In genomic region chr2:126700073-126700581, GRCh38 we compare ENCODE assay signal across 16 cellular contexts. TPM values are rescaled to one million over a fixed set of nuclear protein-coding genes. Genes with fewer than 3 reads are reported as not detected.
DNase-seq lines count a peak whose midpoint lies in the region; ATAC-seq and TF ChIP-seq lines count a peak whose summit lies in the region.
"Had no signal": no experiment of that assay in that cellular context is flagged by ENCODE, and none has a peak within 500 bp of the region (broad histone marks: within the 10 kb centered on the region; RNA-seq: fewer than 3 reads in every experiment).

No MANE protein-coding gene starts in this region.

- H3K4me1 Mint-ChIP-seq in activated naive CD4-positive, alpha-beta T cell treated with anti-CD3 and anti-CD28 coated beads, Interleukin-2, amount 50 U/mL, for 24 hours, result peaks cover 19% of the 10 kb centered on the region
- peaks cover 24% of the 10 kb centered on the region for H3K4me1 Mint-ChIP-seq in type B pancreatic cell (ENCODE audit: unreplicated experiment)
- H3K4me1 Mint-ChIP-seq in activated naive CD8-positive, alpha-beta T cell treated with anti-CD3 and anti-CD28 coated beads, Interleukin-2, amount 50 U/mL, for 24 hours, result peaks cover 6% of the 10 kb centered on the region

- H3K27me3 Mint-ChIP-seq in activated naive CD4-positive, alpha-beta T cell treated with anti-CD3 and anti-CD28 coated beads, Interleukin-2, amount 50 U/mL, for 24 hours, result no peaks in the 10 kb centered on the region
- H3K27me3 Mint-ChIP-seq in type B pancreatic cell, result peaks cover 2% of the 10 kb centered on the region
- H3K27me3 Mint-ChIP-seq in activated naive CD8-positive, alpha-beta T cell treated with anti-CD3 and anti-CD28 coated beads, Interleukin-2, amount 50 U/mL, for 24 hours, result no peaks in the 10 kb centered on the region
- H3K27me3 Mint-ChIP-seq: activated naive CD8-positive, alpha-beta T cell; dendritic cell treated with granulocyte-macrophage colony-stimulating factor and Interleukin-4, amounts not matched to agents 40 ng/mL and 50 ng/mL, for 4 days had no signal

- DNase-seq in activated naive CD4-positive, alpha-beta T cell treated with anti-CD3 and anti-CD28 coated beads, Interleukin-2, amount 50 U/mL, for 16 hours, result no peak
- DNase-seq in astrocyte of the spinal cord (ENCODE audit: low read depth, low spot score) (peak; percentile 75), islet precursor cell (peak; percentile 20), type B pancreatic cell (ENCODE audit: extremely low spot score, unreplicated experiment) (no peak), SKM-1 (lab: John Stamatoyannopoulos, UW; ENCODE audit: unreplicated experiment) (no peak), glomerular visceral epithelial cell (ENCODE audit: extremely low spot score) (no peak)
- no peak for DNase-seq in activated naive CD8-positive, alpha-beta T cell treated with anti-CD3 and anti-CD28 coated beads, Interleukin-2, amount 50 U/mL, for 24 hours
- DNase-seq: activated CD8-positive, alpha-beta memory T cell treated with anti-CD3 and anti-CD28 coated beads for 24 hours; KBM-7; nucleus accumbens; stimulated activated CD8-positive, alpha-beta memory T cell treated with anti-CD3 and anti-CD28 coated beads, Interleukin-4, amount 100 ng/mL, for 48 hours had no signal

- H3K9me3 Mint-ChIP-seq in activated naive CD4-positive, alpha-beta T cell treated with anti-CD3 and anti-CD28 coated beads, Interleukin-2, amount 50 U/mL, for 24 hours, result no peaks in the 10 kb centered on the region
- H3K9me3 Mint-ChIP-seq in type B pancreatic cell, result peaks cover 5% of the 10 kb centered on the region
- H3K9me3 Mint-ChIP-seq in activated naive CD8-positive, alpha-beta T cell treated with anti-CD3 and anti-CD28 coated beads, Interleukin-2, amount 50 U/mL, for 24 hours, result no peaks in the 10 kb centered on the region
- H3K9me3 Mint-ChIP-seq: dendritic cell treated with granulocyte-macrophage colony-stimulating factor and Interleukin-4, amounts not matched to agents 40 ng/mL and 50 ng/mL, for 4 days had no signal

- peaks cover 9% of the 10 kb centered on the region for H3K36me3 Mint-ChIP-seq in activated naive CD4-positive, alpha-beta T cell treated with anti-CD3 and anti-CD28 coated beads, Interleukin-2, amount 50 U/mL, for 24 hours
- H3K36me3 Mint-ChIP-seq in type B pancreatic cell, result peaks cover 21% of the 10 kb centered on the region
- H3K36me3 Mint-ChIP-seq in activated naive CD8-positive, alpha-beta T cell treated with anti-CD3 and anti-CD28 coated beads, Interleukin-2, amount 50 U/mL, for 24 hours (ENCODE audit: low read depth), result peaks cover 28% of the 10 kb centered on the region

- TF ChIP-seq CTCF in astrocyte of the spinal cord (IDR thresholded peaks at IDR 0.05; ENCODE audit: low read depth, low read length) (no peak), type B pancreatic cell (conservative IDR thresholded peaks at IDR 0.05) (no peak)

- no peak overlapping the region for H3K4me3 Mint-ChIP-seq in activated naive CD4-positive, alpha-beta T cell treated with anti-CD3 and anti-CD28 coated beads, Interleukin-2, amount 50 U/mL, for 24 hours
- peak overlapping the region; percentile 17 for H3K4me3 Mint-ChIP-seq in type B pancreatic cell
- H3K4me3 Mint-ChIP-seq in activated naive CD8-positive, alpha-beta T cell treated with anti-CD3 and anti-CD28 coated beads, Interleukin-2, amount 50 U/mL, for 24 hours, result no peak overlapping the region
- H3K4me3 Mint-ChIP-seq: activated naive CD8-positive, alpha-beta T cell; dendritic cell treated with granulocyte-macrophage colony-stimulating factor and Interleukin-4, amounts not matched to agents 40 ng/mL and 50 ng/mL, for 4 days had no signal

- no peak for ATAC-seq in activated naive CD8-positive, alpha-beta T cell treated with anti-CD3 and anti-CD28 coated beads, Interleukin-2, amount 50 U/mL, for 24 hours
- ATAC-seq: gastroesophageal sphincter, left lobe of liver had no signal

- no peak overlapping the region for H3K4me3 ChIP-seq in astrocyte of the spinal cord (ENCODE audit: low read depth, low read length)
- H3K4me3 ChIP-seq: gastroesophageal sphincter had no signal

- H3K27ac Mint-ChIP-seq in activated naive CD4-positive, alpha-beta T cell treated with anti-CD3 and anti-CD28 coated beads, Interleukin-2, amount 50 U/mL, for 24 hours, result peak overlapping the region; percentile 8
- peak overlapping the region; percentile 19 for H3K27ac Mint-ChIP-seq in type B pancreatic cell
- H3K27ac Mint-ChIP-seq in activated naive CD8-positive, alpha-beta T cell treated with anti-CD3 and anti-CD28 coated beads, Interleukin-2, amount 50 U/mL, for 24 hours, result no peak overlapping the region
- H3K27ac Mint-ChIP-seq: dendritic cell treated with granulocyte-macrophage colony-stimulating factor and Interleukin-4, amounts not matched to agents 40 ng/mL and 50 ng/mL, for 4 days had no signal

- in situ Hi-C loops in astrocyte of the spinal cord (cut with HindIII; ENCODE audit: low sequenced_read_pairs), result no loop called here

RNA-seq across cellular contexts. Expression of gene GYPC, which starts 44.2 kb away (rescaled TPM):
- 13.3 and 45.5 TPM in 2 replicates for total RNA-seq in type B pancreatic cell (ENCODE audit: low replicate concordance)

Comparison
In these comparisons a context has a peak if more than half of its experiments do, and no peak if none do; other contexts are left out.
1. DNase-seq: peak in astrocyte of the spinal cord (single experiment) and islet precursor cell (single experiment); none in activated naive CD4-positive, alpha-beta T cell treated with anti-CD3 and anti-CD28 coated beads, Interleukin-2, amount 50 U/mL, for 16 hours (single experiment), type B pancreatic cell (single experiment), SKM-1 (single experiment), activated naive CD8-positive, alpha-beta T cell treated with anti-CD3 and anti-CD28 coated beads, Interleukin-2, amount 50 U/mL, for 24 hours (single experiment) and glomerular visceral epithelial cell (single experiment).